In genomic region chr16:81314603-81315270, GRCh38 we compare ENCODE assay signal across 8 cellular contexts. TPM values are rescaled to one million over a fixed set of nuclear protein-coding genes. Genes with fewer than 3 reads are reported as not detected.
A peak's percentile ranks its signal among the peaks of the same experiment; 100 is the strongest.
DNase-seq lines count a peak whose midpoint lies in the region; ATAC-seq lines count a peak whose summit lies in the region.

A gene with protein sequence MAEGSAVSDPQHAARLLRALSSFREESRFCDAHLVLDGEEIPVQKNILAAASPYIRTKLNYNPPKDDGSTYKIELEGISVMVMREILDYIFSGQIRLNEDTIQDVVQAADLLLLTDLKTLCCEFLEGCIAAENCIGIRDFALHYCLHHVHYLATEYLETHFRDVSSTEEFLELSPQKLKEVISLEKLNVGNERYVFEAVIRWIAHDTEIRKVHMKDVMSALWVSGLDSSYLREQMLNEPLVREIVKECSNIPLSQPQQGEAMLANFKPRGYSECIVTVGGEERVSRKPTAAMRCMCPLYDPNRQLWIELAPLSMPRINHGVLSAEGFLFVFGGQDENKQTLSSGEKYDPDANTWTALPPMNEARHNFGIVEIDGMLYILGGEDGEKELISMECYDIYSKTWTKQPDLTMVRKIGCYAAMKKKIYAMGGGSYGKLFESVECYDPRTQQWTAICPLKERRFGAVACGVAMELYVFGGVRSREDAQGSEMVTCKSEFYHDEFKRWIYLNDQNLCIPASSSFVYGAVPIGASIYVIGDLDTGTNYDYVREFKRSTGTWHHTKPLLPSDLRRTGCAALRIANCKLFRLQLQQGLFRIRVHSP (plus strand): TSS chr16:81314962. CDS start chr16:81315114, 152 bp downstream.

- peak within 1 kb of the TSS; percentile 68 for H3K4me3 ChIP-seq in effector memory CD4-positive, alpha-beta T cell (ENCODE audit: insufficient read depth, low read depth, low read length, poor library complexity, severe bottlenecking)

- peaks cover 17% of the 10 kb centered on the region for H3K4me1 ChIP-seq in effector memory CD4-positive, alpha-beta T cell (ENCODE audit: control insufficient read depth, insufficient read depth, low read length, poor library complexity, severe bottlenecking)

- no peaks in the 10 kb centered on the region for H3K9me3 ChIP-seq in effector memory CD4-positive, alpha-beta T cell (ENCODE audit: control insufficient read depth, low read length)

- H3K36me3 ChIP-seq in effector memory CD4-positive, alpha-beta T cell (ENCODE audit: control insufficient read depth, insufficient read depth, low read length): no peaks in the 10 kb centered on the region

- H3K27ac ChIP-seq in effector memory CD4-positive, alpha-beta T cell (ENCODE audit: insufficient read depth, low read length, poor library complexity, severe bottlenecking): peak within 1 kb of the TSS; percentile 59

- peak; percentile 95 for ATAC-seq in GM21360 (IDR thresholded peaks at IDR 0.05; ENCODE audit: unreplicated experiment)

- H3K27me3 ChIP-seq in effector memory CD4-positive, alpha-beta T cell (replicated peaks; ENCODE audit: control insufficient read depth, insufficient read depth, low read length, poor library complexity, severe bottlenecking): no peaks in the 10 kb centered on the region

- DNase-seq in COLO829 (ENCODE audit: low spot score): peak; percentile 63
- peak; percentile 95 for DNase-seq in HT-29 (ENCODE audit: low spot score)
- peak; percentile 88 for DNase-seq in NK-92 treated with Interleukin-12 subunit alpha and Interleukin-12 subunit beta, amount 100 ng/mL, for 24 hours (lab: John Stamatoyannopoulos, UW)
- peak; percentile 86 to 91 for DNase-seq in activated CD8-positive, alpha-beta memory T cell treated with anti-CD3 and anti-CD28 coated beads for 4 hours (ENCODE audit: low read depth in 2 of 2)
- DNase-seq in effector memory CD4-positive, alpha-beta T cell: peak; percentile 89 to 90 (median 90)
- DNase-seq in lung microvascular endothelial cell (ENCODE audit: low read depth in 2 of 2): peak; percentile 98
- DNase-seq in stimulated activated CD4-positive, alpha-beta T cell treated with anti-CD3 and anti-CD28 coated beads, TNF-alpha, amount 100 ng/mL, for 4 hours (ENCODE audit: low read depth in 3 of 3): peak; percentile 86 to 91 (median 90)

RNA-seq across cellular contexts. Expression of the gene that starts here (rescaled TPM):
- total RNA-seq in HT-29 (2014; rRNA removed; shearing (Covaris generic)): 7.4 and 20.1 TPM in 2 replicates
- 4.4 and 5.0 TPM in 2 replicates for total RNA-seq in lung microvascular endothelial cell

Comparison
In these comparisons a context has a peak if more than half of its experiments do, and no peak if none do; other contexts are left out.
1. Peak in every context shown above with its lines: DNase-seq, ATAC-seq, H3K4me3 ChIP-seq and H3K27ac ChIP-seq.